In genomic region chr11:119615003-119615878, GRCh38 we compare ENCODE assay signal across 8 cellular contexts.
A peak's percentile ranks its signal among the peaks of the same experiment; 100 is the strongest.
DNase-seq lines count a peak whose midpoint lies in the region; ATAC-seq, FAIRE-seq and TF ChIP-seq lines count a peak whose summit lies in the region.

No MANE protein-coding gene starts in this region.

- peaks cover 6% of the 10 kb centered on the region; the same call in 1 of the 2 replicates for H4K20me1 ChIP-seq in K562 (replicated peaks; ENCODE audit: control insufficient read depth, insufficient read depth, low read length)

- no peak overlapping the region for H3K4me2 ChIP-seq in K562 (ENCODE audit: insufficient read depth, low read length)
- no peak overlapping the region for H3K4me2 ChIP-seq in mesenchymal stem cell (ENCODE audit: low read length, poor library complexity, severe bottlenecking)

- CTCF ChIA-PET in K562 (lab: Yijun Ruan, JAX; ENCODE audit: low intra/inter-chr PET ratio): no interaction called here

- no peak for TF ChIP-seq CTCF in K562 (IDR thresholded peaks at IDR 0.05 in 2 of 3, conservative IDR thresholded peaks at IDR 0.05 in 1 of 3; ENCODE audit: insufficient read depth in 2 of 3, low read depth in 1 of 3, low read length in 3 of 3)

- ATAC-seq in GM18909 (IDR thresholded peaks at IDR 0.05; ENCODE audit: poor library complexity, unreplicated experiment): peak; percentile 84
- ATAC-seq in HG03460 (IDR thresholded peaks at IDR 0.05; ENCODE audit: unreplicated experiment): peak; percentile 81
- ATAC-seq in K562: no peak
- ATAC-seq in GM21360 (IDR thresholded peaks at IDR 0.05; ENCODE audit: unreplicated experiment): no peak

- no peak for TF ChIP-seq POLR2A in K562 (conservative IDR thresholded peaks at IDR 0.05)

- no peak overlapping the region for H2BK15ac ChIP-seq in mesenchymal stem cell (ENCODE audit: low read depth, poor library complexity, severe bottlenecking)

- intact Hi-C loops in K562 (cut with micrococcal nuclease): no loop called here

- H3K9ac ChIP-seq in K562 (ENCODE audit: insufficient read depth in 1 of 2, low read depth in 2 of 2, low read length in 2 of 2) (no peak overlapping the region), mesenchymal stem cell (ENCODE audit: low read length) (peak overlapping the region; percentile 39)

- POLR2A ChIA-PET in K562 (lab: Yijun Ruan, JAX): interaction anchor here (0.6 to 0.7 kb wide), 2 partner anchors 15 to 19 kb away, joined by 3 read pairs; no protein-coding TSS in a partner anchor

- peak overlapping the region in 1 of 2 experiments; percentile 2 for H2BK12ac ChIP-seq in mesenchymal stem cell (ENCODE audit: low read length in 2 of 2)

- in situ Hi-C loops in K562 (cut with MboI): no loop called here
- in situ Hi-C loops in HAP-1 (cut with MboI; ENCODE audit: low sequenced_read_pairs): no loop called here

- H3K23ac ChIP-seq in mesenchymal stem cell (ENCODE audit: low read length in 2 of 2): no peak overlapping the region

- H3K4me1 ChIP-seq in K562 (replicated peaks in 1 of 2; ENCODE audit: control insufficient read depth in 2 of 2, insufficient read depth in 2 of 2, low read length in 2 of 2): peaks cover 0 to 8% of the 10 kb centered on the region in 2 experiments; a peak in 2 of 5 replicates
- peaks cover 18% of the 10 kb centered on the region for H3K4me1 ChIP-seq in mesenchymal stem cell (ENCODE audit: control insufficient read depth, insufficient read depth, low read depth, low read length)
- peaks cover 3% of the 10 kb centered on the region; the same call in 1 of the 2 replicates for H3K4me1 ChIP-seq in HAP-1

- no peaks in the 10 kb centered on the region for H3K79me2 ChIP-seq in K562 (ENCODE audit: control insufficient read depth, insufficient read depth, low read length)

- no peaks in the 10 kb centered on the region for H3K79me1 ChIP-seq in mesenchymal stem cell (replicated peaks; ENCODE audit: low read length, poor library complexity, severe bottlenecking)

- peak overlapping the region in 1 of 2 experiments; percentile 6 for H3K4ac ChIP-seq in mesenchymal stem cell (ENCODE audit: low read depth in 1 of 2, low read length in 2 of 2)

- peaks cover 29 to 66% of the 10 kb centered on the region in 2 experiments; a peak in 4 of 5 replicates for H3K27me3 ChIP-seq in K562 (ENCODE audit: control insufficient read depth in 2 of 2, insufficient read depth in 2 of 2, low read length in 2 of 2)
- no peaks in the 10 kb centered on the region for H3K27me3 ChIP-seq in mesenchymal stem cell (ENCODE audit: control insufficient read depth in 1 of 2, insufficient read depth in 1 of 2, low read length in 2 of 2)
- H3K27me3 ChIP-seq in HAP-1 (ENCODE audit: low read depth): no peaks in the 10 kb centered on the region

- TF ChIP-seq EP300 in K562 (IDR thresholded peaks at IDR 0.05; ENCODE audit: low read length): no peak

- no peak overlapping the region for H3K4me3 ChIP-seq in K562
- no peak overlapping the region for H3K4me3 ChIP-seq in mesenchymal stem cell (ENCODE audit: insufficient read depth in 1 of 2, low read depth in 1 of 2, low read length in 2 of 2)
- H3K4me3 ChIP-seq in HAP-1: no peak overlapping the region

- peak overlapping the region; percentile 38 for H4K8ac ChIP-seq in mesenchymal stem cell (ENCODE audit: low read length)

- no peak overlapping the region for H3K27ac ChIP-seq in K562 (ENCODE audit: extremely low read depth, low read depth, low read length)
- peak overlapping the region; percentile 89 for H3K27ac ChIP-seq in mesenchymal stem cell (ENCODE audit: low read length, poor library complexity, severe bottlenecking)

- 3% methylated on average over 9 of the region's 9 CpGs for WGBS in K562 (ENCODE audit: insufficient coverage, low coverage, missing lambda C conversion rate)
- WGBS in mesenchymal stem cell: 40% methylated on average over 5 of the region's 9 CpGs

- BruUV-seq in K562 (replicated peaks; lab: Mats Ljungman, UMichigan): no TSS peak

- H2BK120ac ChIP-seq in mesenchymal stem cell (ENCODE audit: low read depth, low read length): no peak overlapping the region

- H2AK5ac ChIP-seq in mesenchymal stem cell (ENCODE audit: low read length, severe bottlenecking): no peak overlapping the region

- no peak for DNase-seq in K562 (ENCODE audit: extremely low read depth in 1 of 4, low spot score in 3 of 4)
- peak; percentile 84 for DNase-seq in mesenchymal stem cell
- DNase-seq in SK-N-DZ (ENCODE audit: low spot score): no peak
- no peak for DNase-seq in HAP-1 (ENCODE audit: low spot score in 2 of 2)
- no peak for DNase-seq in COR-L47 (lab: John Stamatoyannopoulos, UW)

- no peak for FAIRE-seq in K562 (lab: Jason Lieb, UNC)

- H3K9me1 ChIP-seq in K562 (ENCODE audit: control insufficient read depth, insufficient read depth, low read length): no peaks in the 10 kb centered on the region

- no peak overlapping the region for H2BK5ac ChIP-seq in mesenchymal stem cell (ENCODE audit: low read depth, low read length, poor library complexity, severe bottlenecking)

- no peak overlapping the region for H2AFZ ChIP-seq in K562 (ENCODE audit: low read depth, low read length)
- H2AFZ ChIP-seq in mesenchymal stem cell (ENCODE audit: low read depth, low read length): no peak overlapping the region

- H3K14ac ChIP-seq in mesenchymal stem cell (ENCODE audit: low read length in 2 of 2): peak overlapping the region in 1 of 2 experiments; percentile 2

- H3K9me3 ChIP-seq in K562 (replicated peaks; ENCODE audit: control insufficient read depth, insufficient read depth, low read depth, low read length): no peaks in the 10 kb centered on the region
- peaks cover 6% of the 10 kb centered on the region for H3K9me3 ChIP-seq in mesenchymal stem cell (ENCODE audit: control insufficient read depth, low read length)
- peaks cover 3% of the 10 kb centered on the region for H3K9me3 ChIP-seq in HAP-1

- H4K91ac ChIP-seq in mesenchymal stem cell (ENCODE audit: low read length): no peak overlapping the region

- TF ChIP-seq RAD21 in K562 (CRISPR knock-in tag; conservative IDR thresholded peaks at IDR 0.05 in 1 of 2, IDR thresholded peaks at IDR 0.05 in 1 of 2): no peak

- H3K18ac ChIP-seq in mesenchymal stem cell (ENCODE audit: low read depth in 1 of 2, low read length in 2 of 2): peak overlapping the region in 1 of 2 experiments; percentile 4

- H3K36me3 ChIP-seq in K562 (ENCODE audit: control insufficient read depth, insufficient read depth, low read length) (no peaks in the 10 kb centered on the region), mesenchymal stem cell (ENCODE audit: control insufficient read depth in 1 of 2, insufficient read depth in 2 of 2, low read depth in 1 of 2, low read length in 2 of 2) (no peaks in the 10 kb centered on the region), HAP-1 (replicated peaks) (no peaks in the 10 kb centered on the region)

TF ChIP-seq in K562, 482 proteins besides CTCF, POLR2A, EP300 and RAD21:
- TF ChIP-seq ZBTB43 (CRISPR knock-in tag; IDR thresholded peaks at IDR 0.05): no peak
- no peak for TF ChIP-seq ZNF717 (CRISPR knock-in tag; IDR thresholded peaks at IDR 0.05)
- TF ChIP-seq HDGF (IDR thresholded peaks at IDR 0.05): no peak
- TF ChIP-seq FOXP1 (CRISPR knock-in tag; IDR thresholded peaks at IDR 0.05): no peak
- peak; percentile 32; the same call in 1 of the 2 replicates for TF ChIP-seq GABPA (tag; conservative IDR thresholded peaks at IDR 0.05; ENCODE audit: low read depth)
- TF ChIP-seq SP1 (CRISPR knock-in tag; IDR thresholded peaks at IDR 0.05): no peak
- no peak for TF ChIP-seq ETS2 (tag; IDR thresholded peaks at IDR 0.05; ENCODE audit: borderline replicate concordance, poor library complexity, severe bottlenecking)

Comparison
In these comparisons a context has a peak if more than half of its experiments do, and no peak if none do; other contexts are left out.
1. ATAC-seq: peak in GM18909 (single experiment) and HG03460 (single experiment); none in K562 (single experiment) and GM21360 (single experiment).